32 cellular contexts compared by ENCODE assay signal in the genomic region with DNA sequence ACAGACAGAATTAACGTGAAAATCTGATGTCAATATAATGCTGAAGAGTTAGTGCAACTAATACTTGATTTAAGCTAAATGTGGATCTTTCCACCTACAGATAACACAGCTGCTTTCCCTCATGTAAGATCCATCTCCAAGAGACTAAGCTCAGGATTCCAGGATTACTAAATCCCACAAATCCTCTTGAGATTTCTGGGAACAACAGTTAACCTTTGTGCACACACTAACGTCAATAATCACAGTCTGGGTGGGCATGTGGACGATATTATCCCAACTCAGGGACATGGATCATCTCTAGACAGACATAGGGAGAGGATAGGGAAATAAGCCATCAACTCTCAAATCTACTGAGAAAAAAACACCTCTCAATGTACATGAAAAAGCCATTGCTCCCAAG.
"Had no signal": no experiment of that assay in that cellular context is flagged by ENCODE, and none has a peak within 500 bp of the region (broad histone marks: within the 10 kb centered on the region; RNA-seq: fewer than 3 reads in every experiment).

No MANE protein-coding gene starts in this region.

- H3K9me3 ChIP-seq: MG63 had no signal

- DNase-seq: activated CD4-positive, alpha-beta memory T cell treated with anti-CD3 and anti-CD28 coated beads for 36 hours; activated CD4-positive, alpha-beta T cell treated with anti-CD3 and anti-CD28 coated beads for 36 hours; activated CD4-positive, alpha-beta T cell treated with anti-CD3 and anti-CD28 coated beads, Interleukin-2, amount 50 U/mL, for 1 hour; activated CD8-positive, alpha-beta memory T cell treated with anti-CD3 and anti-CD28 coated beads, Interleukin-2, amount 50 U/mL, for 4 hours; activated gamma-delta T cell treated with Interleukin-2 at 50 U/mL for 16 hours; activated naive CD4-positive, alpha-beta T cell treated with anti-CD3 and anti-CD28 coated beads, Interleukin-2, amount 10 ng/mL, durations not matched to agents 7 days and 5 days; activated naive CD8-positive, alpha-beta T cell treated with anti-CD3 and anti-CD28 coated beads, Interleukin-2, amount 50 U/mL, for 24 hours; activated T-cell treated with anti-CD3 and anti-CD28 coated beads for 4 hours; activated T-cell treated with anti-CD3 and anti-CD28 coated beads, Interleukin-2, amount 50 U/mL, for 4 hours; anterior cingulate cortex; caudate nucleus; cerebellar nuclear complex; Karpas-422; KBM-7; MG63; NCI-H1048; NCI-H1105 treated with DMSO at 0.1 percent for 48 hours; NCI-H1436; NCI-H1694; NCI-H1930; NCI-H2081 treated with DMSO at 0.1 percent for 48 hours; NCI-H510A; NCI-H69; NK-92 treated with Interleukin-12 subunit alpha and Interleukin-12 subunit beta, amount 100 ng/mL, for 24 hours; PC-9; SIG-M5; T1000 had no signal

- ATAC-seq: activated CD4-positive, alpha-beta T cell treated with anti-CD3 and anti-CD28 coated beads for 36 hours; activated CD4-positive, CD25-positive, alpha-beta regulatory T cell treated with anti-CD3 and anti-CD28 coated beads, Interleukin-2, amount 50 U/mL, for 24 hours; activated naive CD8-positive, alpha-beta T cell treated with anti-CD3 and anti-CD28 coated beads, Interleukin-2, amount 50 U/mL, for 24 hours; activated T-cell treated with anti-CD3 and anti-CD28 coated beads, Interleukin-2, amount 50 U/mL, for 4 hours; Right ventricle myocardium inferior; WTC11 had no signal

- H3K27ac ChIP-seq: PC-9, RWPE1, SK-N-MC had no signal

- H3K27me3 ChIP-seq: MG63 had no signal

- H3K36me3 ChIP-seq: MG63 had no signal

- H3K4me3 ChIP-seq: MG63, PC-9, SK-N-MC had no signal
